In the genomic region with DNA sequence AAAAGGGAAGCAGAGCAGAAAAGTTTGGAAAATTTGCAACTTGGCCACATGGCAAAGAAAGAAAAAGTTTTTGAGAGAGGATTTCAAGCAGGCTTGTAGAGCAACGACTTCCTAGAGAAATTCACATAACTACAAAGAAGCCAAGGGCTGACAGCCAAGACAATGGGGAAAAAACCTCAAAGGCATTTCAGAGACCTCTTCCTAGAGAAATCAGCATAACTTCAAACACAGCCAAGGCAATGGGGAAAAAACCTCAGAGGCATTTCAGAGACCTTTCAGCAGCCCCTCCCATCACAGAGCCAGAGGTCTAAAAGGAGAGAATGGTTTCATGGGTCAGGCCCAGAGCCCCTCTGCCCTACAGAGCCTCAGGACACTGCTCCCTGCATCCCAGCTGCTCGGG, we compare ENCODE assay signal across 18 cellular contexts. TPM values are rescaled to one million over a fixed set of nuclear protein-coding genes. Genes with fewer than 3 reads are reported as not detected.
DNase-seq lines count a peak whose midpoint lies in the region; TF ChIP-seq lines count a peak whose summit lies in the region.
"Had no signal": no experiment of that assay in that cellular context is flagged by ENCODE, and none has a peak within 500 bp of the region (broad histone marks: within the 10 kb centered on the region; RNA-seq: fewer than 3 reads in every experiment).

No MANE protein-coding gene starts in this region.

- no peaks in the 10 kb centered on the region for H3K9me3 ChIP-seq in GM23248 (ENCODE audit: low read depth)
- H3K9me3 ChIP-seq: Peyer's patch had no signal

- peaks cover 3% of the 10 kb centered on the region; the same call in 1 of the 2 replicates for H3K36me3 ChIP-seq in H7 (replicated peaks; ENCODE audit: control insufficient read depth, insufficient read depth, low read length)
- peaks cover 23% of the 10 kb centered on the region for H3K36me3 ChIP-seq in GM23248 (ENCODE audit: low read depth)

- no peaks in the 10 kb centered on the region for H3K4me1 ChIP-seq in GM23248 (ENCODE audit: insufficient read depth)
- H3K4me1 ChIP-seq: Peyer's patch had no signal

- no peaks in the 10 kb centered on the region for H3K9me2 ChIP-seq in GM23248 (ENCODE audit: insufficient read depth)

- no peak for TF ChIP-seq CTCF in AG10803 (conservative IDR thresholded peaks at IDR 0.05; ENCODE audit: low read length)
- TF ChIP-seq CTCF in astrocyte of the cerebellum (IDR thresholded peaks at IDR 0.05; ENCODE audit: low read depth, low read length, missing control alignments) = no peak
- no peak for TF ChIP-seq CTCF in fibroblast of pulmonary artery (IDR thresholded peaks at IDR 0.05; ENCODE audit: low read length, missing control alignments)

- no peak overlapping the region for H3K4me2 ChIP-seq in GM23248 (ENCODE audit: unreplicated experiment)

- H3K79me2 ChIP-seq in GM23248 (ENCODE audit: insufficient read depth) = peaks cover 38% of the 10 kb centered on the region

- H3K4me3 ChIP-seq in AG10803 (ENCODE audit: low read length) = no peak overlapping the region
- H3K4me3 ChIP-seq in H7 (ENCODE audit: insufficient read depth, low read depth, low read length) = no peak overlapping the region
- H3K4me3 ChIP-seq in astrocyte of the cerebellum (ENCODE audit: low read depth, low read length) = no peak overlapping the region
- H3K4me3 ChIP-seq in fibroblast of pulmonary artery (replicated peaks; ENCODE audit: low read depth, low read length) = no peak overlapping the region
- H3K4me3 ChIP-seq in GM23248 = no peak overlapping the region
- H3K4me3 ChIP-seq: Peyer's patch, SJSA1 had no signal

- H3K27me3 ChIP-seq in H7 (ENCODE audit: control insufficient read depth, insufficient read depth, low read length) (no peaks in the 10 kb centered on the region), GM23248 (replicated peaks; ENCODE audit: insufficient read depth) (no peaks in the 10 kb centered on the region)
- H3K27me3 ChIP-seq: Peyer's patch, SJSA1 had no signal

- H3K27ac ChIP-seq in GM23248 = no peak overlapping the region
- H3K27ac ChIP-seq: Peyer's patch, SJSA1 had no signal

- 69 to 75% methylated on average over 2 of the region's 2 CpGs for WGBS in GM23248 (ENCODE audit: low coverage in 1 of 2, low lambda C conversion rate in 2 of 2, missing lambda C conversion rate in 2 of 2), 2 experiments

- no peaks in the 10 kb centered on the region for H3F3A ChIP-seq in GM23248 (ENCODE audit: insufficient read depth)

- H2AFZ ChIP-seq in GM23248 = no peak overlapping the region

- peak; percentile 21 for DNase-seq in AG10803 (ENCODE audit: low read depth)
- DNase-seq in H7 = peak; percentile 6
- peak; percentile 70 for DNase-seq in astrocyte of the cerebellum (ENCODE audit: low read depth)
- peak; percentile 8 for DNase-seq in fibroblast of pulmonary artery (ENCODE audit: low read depth)
- DNase-seq in H4 (ENCODE audit: low spot score) = no peak
- no peak for DNase-seq in GM23248
- DNase-seq in NCI-H2171 treated with DMSO at 0.1 percent for 48 hours (lab: John Stamatoyannopoulos, UW) = no peak
- DNase-seq: C1 segment of cervical spinal cord; CD8-positive, alpha-beta memory T cell; DMS53; EL; HFFc6; MM.1S; NCI-H1092; NCI-H146; NCI-H2029 treated with DMSO at 0.1 percent for 48 hours had no signal

- H3K9ac ChIP-seq in GM23248 = no peak overlapping the region

- in situ Hi-C loops in astrocyte of the cerebellum (cut with HindIII; ENCODE audit: low sequenced_read_pairs) (no loop called here), GM23248 (cut with MboI) (no loop called here)

- no peaks in the 10 kb centered on the region for H4K20me1 ChIP-seq in GM23248 (ENCODE audit: insufficient read depth)

RNA-seq across cellular contexts. Expression of gene ADI1, which starts 7.2 kb away (rescaled TPM):
- total RNA-seq in H7 (2014; rRNA removed; shearing (Covaris generic)) = 19.8 and 21.0 TPM in 2 replicates
- 39.1 and 46.7 TPM in 2 replicates for total RNA-seq in H4 (2014; rRNA removed; shearing (Covaris generic))
- 68.4 and 77.7 TPM in 2 replicates for total RNA-seq in GM23248 (2014; rRNA removed; shearing (Covaris generic))
- 140 and 149 TPM in 2 replicates for polyA plus RNA-seq in GM23248 (2016; fragmentation: Nextera tagmentation; extraction: Ambion mirVana)

RNA-seq across cellular contexts. Expression of gene RNASEH1, which starts 46.0 kb away (rescaled TPM):
- 40.4 and 42.8 TPM in 2 replicates for total RNA-seq in H7 (2014; rRNA removed; shearing (Covaris generic))
- 21.9 and 28.1 TPM in 2 replicates for total RNA-seq in H4 (2014; rRNA removed; shearing (Covaris generic))
- total RNA-seq in GM23248 (2014; rRNA removed; shearing (Covaris generic)) = 34.0 and 37.4 TPM in 2 replicates
- 52.4 and 55.2 TPM in 2 replicates for polyA plus RNA-seq in GM23248 (2016; fragmentation: Nextera tagmentation; extraction: Ambion mirVana)

Comparison
In these comparisons a context has a peak if more than half of its experiments do, and no peak if none do; other contexts are left out.
1. DNase-seq: peak in AG10803 (single experiment), H7 (single experiment), astrocyte of the cerebellum (single experiment) and fibroblast of pulmonary artery (single experiment); none in H4 (single experiment), GM23248 (single experiment) and NCI-H2171 treated with DMSO at 0.1 percent for 48 hours (single experiment).